8 cellular contexts compared by ENCODE assay signal in genomic region chr16:85234310-85235235, GRCh38.
DNase-seq lines count a peak whose midpoint lies in the region; TF ChIP-seq lines count a peak whose summit lies in the region.

No MANE protein-coding gene starts in this region.

- peak overlapping the region; percentile 32 to 85 (median 78) for H3K27ac ChIP-seq in adrenal gland

- intact Hi-C loops in adrenal gland (cut with DNase I): loop anchor here (5.0 to 10.0 kb wide), 2 partner anchors 60 to 117 kb away; no protein-coding TSS in a partner anchor

- H3K9me3 ChIP-seq in adrenal gland (replicated peaks in 1 of 3) (no peaks in the 10 kb centered on the region), iPS-15b (ENCODE audit: control insufficient read depth, insufficient read depth, low read length) (no peaks in the 10 kb centered on the region)

- POLR2A ChIA-PET in HEK293T (lab: Yijun Ruan, JAX): interaction anchor here (1.8 kb wide), 1 partner anchor 64 kb away, joined by 5 read pairs; no protein-coding TSS in a partner anchor

- WGBS in adrenal gland, 4 donors: 16 to 25% (median 23%) methylated on average over 17 to 36 of the region's 36 CpGs

- DNase-seq in HEK293T (ENCODE audit: extremely low spot score) (peak; percentile 78), adrenal gland (peak; percentile 74 to 90 (median 89)), stromal cell of bone marrow (ENCODE audit: low read depth) (peak; percentile 37), SW 1271 (lab: John Stamatoyannopoulos, UW) (no peak), NCI-H1092 treated with DMSO at 0.1 percent for 48 hours (lab: John Stamatoyannopoulos, UW) (no peak), DMS79 (lab: John Stamatoyannopoulos, UW) (no peak), Ammon's horn (ENCODE audit: low spot score) (no peak)

- H3K36me3 ChIP-seq in adrenal gland (replicated peaks in 1 of 2): no peaks in the 10 kb centered on the region
- H3K36me3 ChIP-seq in iPS-15b (ENCODE audit: control insufficient read depth, insufficient read depth, low read length): no peaks in the 10 kb centered on the region

- peak in 1 of 2 donors; percentile 55 for TF ChIP-seq POLR2A in adrenal gland (IDR thresholded peaks at IDR 0.05)

- H3K4me1 ChIP-seq in adrenal gland (replicated peaks in 1 of 2) (peaks cover 28 to 53% of the 10 kb centered on the region in 2 donors), iPS-15b (ENCODE audit: control insufficient read depth, insufficient read depth, low read length) (peaks cover 5% of the 10 kb centered on the region)

- TF ChIP-seq CTCF in adrenal gland (IDR thresholded peaks at IDR 0.05): peak in 3 of 6 experiments; percentile 15 to 29 (median 28)

- CTCF ChIA-PET in HEK293T (lab: Yijun Ruan, JAX): interaction anchor here (0.6 to 1.7 kb wide), 3 partner anchors 10 to 62 kb away, joined by 3 to 5 read pairs (median 4); no protein-coding TSS in a partner anchor

- H3K4me3 ChIP-seq in adrenal gland (peak overlapping the region in 2 of 4 donors; percentile 13 to 62), iPS-15b (ENCODE audit: low read depth, low read length) (peak overlapping the region; percentile 41)

- no peak overlapping the region for H3K9ac ChIP-seq in iPS-15b (ENCODE audit: low read depth, low read length)

- H3K27me3 ChIP-seq in adrenal gland (no peaks in the 10 kb centered on the region), iPS-15b (ENCODE audit: control insufficient read depth, insufficient read depth, low read length) (no peaks in the 10 kb centered on the region)

TF ChIP-seq in HEK293T, 16 proteins besides CTCF, POLR2A, EP300 and RAD21:
- TF ChIP-seq L3MBTL2 (conservative IDR thresholded peaks at IDR 0.05) (no peak), FOXK2 (IDR thresholded peaks at IDR 0.05) (no peak), SUZ12 (IDR thresholded peaks at IDR 0.05) (no peak), SP1 (IDR thresholded peaks at IDR 0.05) (no peak), FOXA1 (IDR thresholded peaks at IDR 0.05) (no peak), HDGF (IDR thresholded peaks at IDR 0.05; ENCODE audit: borderline replicate concordance) (no peak), PKNOX1 (IDR thresholded peaks at IDR 0.05) (no peak), BHLHE40 (IDR thresholded peaks at IDR 0.05; ENCODE audit: borderline replicate concordance) (no peak), ZNF384 (IDR thresholded peaks at IDR 0.05) (no peak), LEF1 (IDR thresholded peaks at IDR 0.05; ENCODE audit: borderline replicate concordance) (no peak), TARDBP (IDR thresholded peaks at IDR 0.05) (no peak), FOXM1 (IDR thresholded peaks at IDR 0.05; ENCODE audit: borderline replicate concordance) (no peak), NFRKB (IDR thresholded peaks at IDR 0.05) (no peak)

Comparison
In these comparisons a context has a peak if more than half of its experiments do, and no peak if none do; other contexts are left out.
1. DNase-seq: peak in HEK293T (single experiment), adrenal gland (7 of 7) and stromal cell of bone marrow (single experiment); none in SW 1271 (0 of 2), NCI-H1092 treated with DMSO at 0.1 percent for 48 hours (single experiment), DMS79 (single experiment) and Ammon's horn (single experiment).